ENCODE assay signal across 8 cellular contexts in the genomic region with DNA sequence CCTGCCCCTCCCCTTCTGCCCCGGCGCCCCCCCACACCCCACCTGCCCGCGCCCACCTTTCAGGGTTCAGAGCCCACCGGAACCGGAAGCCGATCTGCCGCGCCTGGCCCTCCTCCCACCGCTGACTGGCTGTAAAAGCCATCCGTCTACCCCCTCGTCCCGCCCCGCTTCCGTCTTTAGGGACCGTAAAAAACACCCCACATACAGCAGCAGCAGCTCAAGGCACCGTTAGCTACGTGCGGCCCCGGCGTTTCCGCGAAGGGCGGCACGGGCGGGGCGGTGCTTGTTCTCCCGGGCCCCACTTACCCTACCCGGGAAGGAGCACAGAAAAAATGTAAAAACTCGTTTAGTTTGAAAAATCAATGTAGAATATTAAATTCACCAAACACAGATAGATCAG. TPM values are rescaled to one million over a fixed set of nuclear protein-coding genes. Genes with fewer than 3 reads are reported as not detected.
DNase-seq lines count a peak whose midpoint lies in the region; ATAC-seq lines count a peak whose summit lies in the region.

Gene MRPL28 (minus strand): TSS at position 96 of the 400 bp plus-strand sequence. CDS start 320 bp downstream, outside the sequence.

- H3K4me3 ChIP-seq in CD4-positive, alpha-beta memory T cell (ENCODE audit: low read length in 2 of 2): peak within 1 kb of the TSS in 1 of 2 donors; percentile 19

- H3K4me1 Mint-ChIP-seq in CD4-positive, alpha-beta memory T cell: peaks cover 3 to 20% (median 13%) of the 10 kb centered on the region in 4 donors
- peaks cover 4 to 5% of the 10 kb centered on the region in 2 donors for H3K4me1 Mint-ChIP-seq in effector memory CD8-positive, alpha-beta T cell (ENCODE audit: low read depth in 2 of 2)
- peaks cover 6% of the 10 kb centered on the region for H3K4me1 Mint-ChIP-seq in memory B cell

- DNase-seq in CD4-positive, alpha-beta memory T cell: peak; percentile 90 to 95 (median 91)
- DNase-seq in HUDEP-2 (lab: John Stamatoyannopoulos, UW; ENCODE audit: unreplicated experiment in 76 of 76): peak in 75 of 76 experiments; percentile 25 to 95 (median 88)
- DNase-seq in NOMO-1 treated with dmso at 0.1 percent for 144 hours (lab: John Stamatoyannopoulos, UW; ENCODE audit: unreplicated experiment): peak; percentile 95
- DNase-seq in activated CD8-positive, alpha-beta memory T cell treated with anti-CD3 and anti-CD28 coated beads for 4 hours (ENCODE audit: low read depth in 2 of 2): peak; percentile 87
- DNase-seq in effector memory CD8-positive, alpha-beta T cell: peak; percentile 90 to 91 (median 91)
- peak; percentile 87 to 94 for DNase-seq in memory B cell (ENCODE audit: low spot score in 2 of 2)
- peak; percentile 87 for DNase-seq in stimulated activated CD8-positive, alpha-beta memory T cell treated with anti-CD3 and anti-CD28 coated beads, Interleukin-12 subunit alpha, Interleukin-12 subunit beta, amount 100 ng/mL, for 1 hour (ENCODE audit: low read depth)

- CTCF ChIA-PET in CD4-positive, alpha-beta memory T cell (lab: Charles Lee; ENCODE audit: partially characterized antibody): interaction anchor here (0.6 to 1.3 kb wide), 6 partner anchors 8 to 319 kb away, joined by 3 to 4 read pairs (median 3); partner anchors contain the start of gene DECR2

- intact Hi-C loops in CD4-positive, alpha-beta memory T cell (cut with micrococcal nuclease): loop anchor here (1.0 to 10.0 kb wide), 5 partner anchors 12 to 214 kb away; partner anchors contain the start of genes AXIN1 and RAB11FIP3

- H3K4me1 ChIP-seq in CD4-positive, alpha-beta memory T cell (ENCODE audit: insufficient read depth, low read length): peaks cover 26% of the 10 kb centered on the region

- no peaks in the 10 kb centered on the region for H3K9me3 Mint-ChIP-seq in CD4-positive, alpha-beta memory T cell
- H3K9me3 Mint-ChIP-seq in effector memory CD8-positive, alpha-beta T cell: no peaks in the 10 kb centered on the region
- H3K9me3 Mint-ChIP-seq in memory B cell: no peaks in the 10 kb centered on the region

- POLR2A ChIA-PET in CD4-positive, alpha-beta memory T cell (lab: Charles Lee; ENCODE audit: partially characterized antibody): interaction anchor here (1.0 to 2.5 kb wide), 10 partner anchors 10 to 141 kb away, joined by 3 to 20 read pairs (median 7); partner anchors contain the start of genes DECR2, FAM234A, LUC7L and RAB11FIP3

- H3K27ac ChIP-seq in CD4-positive, alpha-beta memory T cell (ENCODE audit: low read depth, low read length): peak within 1 kb of the TSS; percentile 42

- peaks cover 7 to 17% of the 10 kb centered on the region in 2 donors for H3K36me3 Mint-ChIP-seq in CD4-positive, alpha-beta memory T cell
- peaks cover 12% of the 10 kb centered on the region for H3K36me3 Mint-ChIP-seq in effector memory CD8-positive, alpha-beta T cell (ENCODE audit: insufficient read depth)
- H3K36me3 Mint-ChIP-seq in memory B cell: peaks cover 20% of the 10 kb centered on the region

- H3K27me3 ChIP-seq in CD4-positive, alpha-beta memory T cell (ENCODE audit: insufficient read depth, low read length): no peaks in the 10 kb centered on the region

- H3K27me3 Mint-ChIP-seq in CD4-positive, alpha-beta memory T cell: no peaks in the 10 kb centered on the region
- no peaks in the 10 kb centered on the region for H3K27me3 Mint-ChIP-seq in effector memory CD8-positive, alpha-beta T cell
- H3K27me3 Mint-ChIP-seq in memory B cell: no peaks in the 10 kb centered on the region

- peaks cover 30% of the 10 kb centered on the region for H3K36me3 ChIP-seq in CD4-positive, alpha-beta memory T cell (ENCODE audit: insufficient read depth, low read length)

- ATAC-seq in GM19467 (IDR thresholded peaks at IDR 0.05; ENCODE audit: unreplicated experiment) (peak; percentile 79), memory B cell (ENCODE audit: low read depth) (peak; percentile 100)
- peak; percentile 100 for ATAC-seq in effector memory CD8-positive, alpha-beta T cell (replicated peaks)

- H3K9me3 ChIP-seq in CD4-positive, alpha-beta memory T cell (ENCODE audit: control insufficient read depth in 1 of 2, low read length in 2 of 2): no peaks in the 10 kb centered on the region

- peak within 1 kb of the TSS; percentile 81 to 96 (median 92) for H3K4me3 Mint-ChIP-seq in CD4-positive, alpha-beta memory T cell
- H3K4me3 Mint-ChIP-seq in effector memory CD8-positive, alpha-beta T cell: peak within 1 kb of the TSS; percentile 89 to 96
- H3K4me3 Mint-ChIP-seq in memory B cell: peak within 1 kb of the TSS; percentile 95

- H3K27ac Mint-ChIP-seq in CD4-positive, alpha-beta memory T cell: peak within 1 kb of the TSS; percentile 73 to 95 (median 94)
- H3K27ac Mint-ChIP-seq in effector memory CD8-positive, alpha-beta T cell: peak within 1 kb of the TSS; percentile 88 to 89
- H3K27ac Mint-ChIP-seq in memory B cell: peak within 1 kb of the TSS; percentile 88

RNA-seq across cellular contexts. Expression of gene MRPL28, which starts in this region (rescaled TPM):
- total RNA-seq in CD4-positive, alpha-beta memory T cell: 10 to 100 TPM; 27.9 to 29.2 TPM
- 10 to 100 TPM; 58.6 to 59.2 TPM for polyA plus RNA-seq in CD4-positive, alpha-beta memory T cell
